In genomic region chr17:56908061-56908542, GRCh38 we compare ENCODE assay signal across 8 cellular contexts. TPM values are rescaled to one million over a fixed set of nuclear protein-coding genes. Genes with fewer than 3 reads are reported as not detected.
A peak's percentile ranks its signal among the peaks of the same experiment; 100 is the strongest.
DNase-seq lines count a peak whose midpoint lies in the region; ATAC-seq, FAIRE-seq and TF ChIP-seq lines count a peak whose summit lies in the region.
"Had no signal": no experiment of that assay in that cellular context is flagged by ENCODE, and none has a peak within 500 bp of the region (broad histone marks: within the 10 kb centered on the region; RNA-seq: fewer than 3 reads in every experiment).

No MANE protein-coding gene starts in this region.

- intact Hi-C loops in K562 (cut with micrococcal nuclease), result no loop called here

- peak overlapping the region; percentile 86 for H3K27ac Mint-ChIP-seq in stimulated activated memory B cell treated with anti-CD40 and anti-IgM and Interleukin-4, amounts not matched to agents 10 μg/mL and 1 μg/mL and 100 μg/mL, for 72 hours

- H3K4me3 Mint-ChIP-seq in stimulated activated memory B cell treated with anti-CD40 and anti-IgM and Interleukin-4, amounts not matched to agents 10 μg/mL and 1 μg/mL and 100 μg/mL, for 72 hours, result peak overlapping the region; percentile 29

- no peak overlapping the region for H3K27ac ChIP-seq in K562 (ENCODE audit: extremely low read depth, low read depth, low read length)
- H3K27ac ChIP-seq: SK-N-MC had no signal

- H4K20me1 ChIP-seq in K562 (replicated peaks; ENCODE audit: control insufficient read depth, insufficient read depth, low read length), result 0 out of 2 replicates have a peak, but pooled peaks cover 4% of the 10 kb centered on the region

- peak; percentile 83 for ATAC-seq in GM18867 (IDR thresholded peaks at IDR 0.05; ENCODE audit: unreplicated experiment)
- peak; percentile 91 for ATAC-seq in HG02610 (IDR thresholded peaks at IDR 0.05; ENCODE audit: unreplicated experiment)
- no peak for ATAC-seq in K562
- ATAC-seq in stimulated activated memory B cell treated with anti-CD40 and anti-IgM and Interleukin-4, amounts not matched to agents 10 μg/mL and 1 μg/mL and 100 μg/mL, for 72 hours, result peak; percentile 98

- TF ChIP-seq POLR2A in K562 (conservative IDR thresholded peaks at IDR 0.05), result no peak

- CTCF ChIA-PET in K562 (lab: Yijun Ruan, JAX; ENCODE audit: low intra/inter-chr PET ratio), result no interaction called here

- BruUV-seq in K562 (replicated peaks; lab: Mats Ljungman, UMichigan), result no TSS peak

- FAIRE-seq in K562 (lab: Jason Lieb, UNC), result no peak

- peaks cover 40% of the 10 kb centered on the region for H3K79me2 ChIP-seq in K562 (ENCODE audit: control insufficient read depth, insufficient read depth, low read length)

- H2AFZ ChIP-seq in K562 (ENCODE audit: low read depth, low read length), result no peak overlapping the region

- H3K9me3 Mint-ChIP-seq in stimulated activated memory B cell treated with anti-CD40 and anti-IgM and Interleukin-4, amounts not matched to agents 10 μg/mL and 1 μg/mL and 100 μg/mL, for 72 hours, result no peaks in the 10 kb centered on the region

- no peak overlapping the region for H3K4me2 ChIP-seq in K562 (ENCODE audit: insufficient read depth, low read length)

- peaks cover 73% of the 10 kb centered on the region for H3K4me1 Mint-ChIP-seq in stimulated activated memory B cell treated with anti-CD40 and anti-IgM and Interleukin-4, amounts not matched to agents 10 μg/mL and 1 μg/mL and 100 μg/mL, for 72 hours

- no peak overlapping the region for H3K4me3 ChIP-seq in K562
- H3K4me3 ChIP-seq: SK-N-MC had no signal

- peaks cover 71% of the 10 kb centered on the region for H3K36me3 ChIP-seq in K562 (ENCODE audit: control insufficient read depth, insufficient read depth, low read length)

- peaks cover 33 to 37% of the 10 kb centered on the region in 2 experiments for H3K4me1 ChIP-seq in K562 (replicated peaks in 1 of 2; ENCODE audit: control insufficient read depth in 2 of 2, insufficient read depth in 2 of 2, low read length in 2 of 2)

- POLR2A ChIA-PET in K562 (lab: Yijun Ruan, JAX), result interaction anchor here (0.8 to 2.8 kb wide), 3 partner anchors 9 to 19 kb away, joined by 3 to 12 read pairs (median 4); no protein-coding TSS in a partner anchor

- no peak for TF ChIP-seq RAD21 in K562 (CRISPR knock-in tag; conservative IDR thresholded peaks at IDR 0.05 in 1 of 2, IDR thresholded peaks at IDR 0.05 in 1 of 2)

- DNase-seq in MV-4-11 (lab: John Stamatoyannopoulos, UW) (peak; percentile 93), K562 (ENCODE audit: extremely low read depth in 1 of 4, low spot score in 3 of 4) (peak in 2 of 4 experiments; percentile 29 to 56), NCI-H128 (lab: John Stamatoyannopoulos, UW; ENCODE audit: unreplicated experiment) (no peak), NCI-H510A treated with DMSO at 0.1 percent for 48 hours (lab: John Stamatoyannopoulos, UW) (no peak)

- WGBS in K562 (ENCODE audit: insufficient coverage, low coverage, missing lambda C conversion rate), result 55% methylated on average over 8 of the region's 8 CpGs

- H3K27me3 ChIP-seq in K562 (ENCODE audit: control insufficient read depth in 2 of 2, insufficient read depth in 2 of 2, low read length in 2 of 2), result no peaks in the 10 kb centered on the region

- TF ChIP-seq EP300 in K562 (IDR thresholded peaks at IDR 0.05; ENCODE audit: low read length), result no peak

- in situ Hi-C loops in K562 (cut with MboI), result no loop called here

- TF ChIP-seq CTCF in K562 (IDR thresholded peaks at IDR 0.05 in 2 of 3, conservative IDR thresholded peaks at IDR 0.05 in 1 of 3; ENCODE audit: insufficient read depth in 2 of 3, low read depth in 1 of 3, low read length in 3 of 3), result no peak

- peaks cover 4% of the 10 kb centered on the region for H3K9me1 ChIP-seq in K562 (ENCODE audit: control insufficient read depth, insufficient read depth, low read length)

- H3K9ac ChIP-seq in K562 (ENCODE audit: insufficient read depth in 1 of 2, low read depth in 2 of 2, low read length in 2 of 2), result peak overlapping the region in 1 of 2 experiments; percentile 73; a peak in 1 of 4 replicates

- no peaks in the 10 kb centered on the region for H3K27me3 Mint-ChIP-seq in stimulated activated memory B cell treated with anti-CD40 and anti-IgM and Interleukin-4, amounts not matched to agents 10 μg/mL and 1 μg/mL and 100 μg/mL, for 72 hours

- H3K9me3 ChIP-seq in K562 (replicated peaks; ENCODE audit: control insufficient read depth, insufficient read depth, low read depth, low read length), result no peaks in the 10 kb centered on the region

- peaks cover 37% of the 10 kb centered on the region for H3K36me3 Mint-ChIP-seq in stimulated activated memory B cell treated with anti-CD40 and anti-IgM and Interleukin-4, amounts not matched to agents 10 μg/mL and 1 μg/mL and 100 μg/mL, for 72 hours

TF ChIP-seq in K562, 482 proteins besides CTCF, POLR2A, EP300 and RAD21 (continues in another document):
- TF ChIP-seq ZNF609 (CRISPR knock-in tag; IDR thresholded peaks at IDR 0.05; ENCODE audit: borderline replicate concordance), result no peak

RNA-seq across cellular contexts. Expression of gene TRIM25, which starts 5.7 kb away (rescaled TPM):
- total RNA-seq in K562 (2011; cell fraction: chromatin; rRNA removed; ENCODE audit: low replicate concordance), result 98.3 and 102 TPM in 2 replicates
- 46.4 and 52.8 TPM in 2 replicates for total RNA-seq in K562 (2011; cell fraction: nucleolus; rRNA removed)
- 56.4 and 79.2 TPM in 2 replicates for total RNA-seq in K562 (2011; cell fraction: nucleoplasm; rRNA removed)
- total RNA-seq in K562 (2014; rRNA removed) (24.2 and 26.5 TPM in 2 replicates), K562 (2014; rRNA removed; fragmentation: Illumina TruSeq; extraction: Trizol) (28.9 and 33.9 TPM in 2 replicates), K562 (2015; rRNA removed; fragmentation: Illumina TruSeq; extraction: Trizol) (26.9 and 28.6 TPM in 2 replicates), K562 (2021) (46.6 and 49.5 TPM in 2 replicates)
- polyA plus RNA-seq in K562 (2011; rRNA removed) (18.7 and 28.4 TPM in 2 replicates), K562 (2014; fragmentation: Illumina TruSeq; extraction: Trizol) (44.1 and 46.4 TPM in 2 replicates), K562 (2014; fragmentation: Nextera tagmentation; extraction: Ambion mirVana) (1 to 10 TPM; 5.9 to 8.5 TPM), K562 (2014; rRNA removed) (21.9 and 24.5 TPM in 2 replicates)
- polyA plus RNA-seq in K562 (2011; cell fraction: cytosol; rRNA removed), result 15.8 and 17.8 TPM in 2 replicates
- 60.7 and 84.1 TPM in 2 replicates for polyA plus RNA-seq in K562 (2011; cell fraction: nucleus; rRNA removed)
- polyA plus RNA-seq in K562 (2012), result 39.3 and 65.9 TPM in 2 replicates
- 26.3 and 45.3 TPM in 2 replicates for polyA minus RNA-seq in K562 (2011; rRNA and poly(A)+ RNA removed)
- 15.9 and 20.9 TPM in 2 replicates for polyA minus RNA-seq in K562 (2011; cell fraction: cytosol; rRNA and poly(A)+ RNA removed)
- 22.1 and 33.8 TPM in 2 replicates for polyA minus RNA-seq in K562 (2011; cell fraction: nucleus; rRNA and poly(A)+ RNA removed)

RNA-seq across cellular contexts. Expression of gene COIL, which starts 52.7 kb away (rescaled TPM):
- total RNA-seq in K562 (2011; cell fraction: chromatin; rRNA removed; ENCODE audit: low replicate concordance), result 7.4 and 16.0 TPM in 2 replicates
- total RNA-seq in K562 (2011; cell fraction: nucleolus; rRNA removed), result 4.8 and 6.1 TPM in 2 replicates
- 7.6 and 15.8 TPM in 2 replicates for total RNA-seq in K562 (2011; cell fraction: nucleoplasm; rRNA removed)
- total RNA-seq in K562 (2014; rRNA removed) (25.2 and 25.7 TPM in 2 replicates), K562 (2014; rRNA removed; fragmentation: Illumina TruSeq; extraction: Trizol) (37.5 and 42.3 TPM in 2 replicates), K562 (2015; rRNA removed; fragmentation: Illumina TruSeq; extraction: Trizol) (37.7 and 40.9 TPM in 2 replicates), K562 (2021) (28.7 and 29.4 TPM in 2 replicates)
- polyA plus RNA-seq in K562 (2011; rRNA removed) (18.3 and 25.9 TPM in 2 replicates), K562 (2014; fragmentation: Illumina TruSeq; extraction: Trizol) (33.2 and 41.3 TPM in 2 replicates), K562 (2014; fragmentation: Nextera tagmentation; extraction: Ambion mirVana) (10 to 100 TPM; 23.9 to 30.8 TPM), K562 (2014; rRNA removed) (26.0 and 29.0 TPM in 2 replicates)
- polyA plus RNA-seq in K562 (2011; cell fraction: cytosol; rRNA removed), result 5.5 and 9.5 TPM in 2 replicates
- 5.8 and 7.7 TPM in 2 replicates for polyA plus RNA-seq in K562 (2011; cell fraction: nucleus; rRNA removed)
- 18.5 and 24.7 TPM in 2 replicates for polyA plus RNA-seq in K562 (2012)
- polyA minus RNA-seq in K562 (2011; rRNA and poly(A)+ RNA removed), result 19.6 and 21.9 TPM in 2 replicates
- polyA minus RNA-seq in K562 (2011; cell fraction: cytosol; rRNA and poly(A)+ RNA removed), result 5.7 and 9.2 TPM in 2 replicates
- polyA minus RNA-seq in K562 (2011; cell fraction: nucleus; rRNA and poly(A)+ RNA removed), result 5.5 and 7.4 TPM in 2 replicates
